Comparison of ENCODE assay signal across 9 cellular contexts in the genomic region with DNA sequence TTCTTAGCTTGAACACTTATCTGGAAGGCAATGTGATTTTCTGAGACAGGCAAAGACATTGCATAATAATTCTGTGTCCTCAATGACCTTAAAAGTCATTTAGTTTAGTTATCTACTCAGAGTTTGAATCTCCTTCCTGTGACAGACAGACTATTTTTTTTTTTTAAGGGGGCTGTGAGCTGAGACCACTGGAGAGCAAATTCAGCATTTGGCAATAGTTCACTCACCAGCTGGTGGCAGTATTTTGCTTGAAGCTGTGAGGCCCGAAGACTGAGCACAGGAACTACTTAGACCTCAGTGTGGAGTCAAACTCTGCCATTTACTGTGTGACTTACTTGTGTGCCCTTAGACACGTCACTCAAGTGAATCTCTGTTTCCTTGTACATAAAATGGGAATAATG. TPM values are rescaled to one million over a fixed set of nuclear protein-coding genes. Genes with fewer than 3 reads are reported as not detected.
DNase-seq lines count a peak whose midpoint lies in the region; ATAC-seq and TF ChIP-seq lines count a peak whose summit lies in the region.
"Had no signal": no experiment of that assay in that cellular context is flagged by ENCODE, and none has a peak within 500 bp of the region (broad histone marks: within the 10 kb centered on the region; RNA-seq: fewer than 3 reads in every experiment).

No MANE protein-coding gene starts in this region.

- no peak overlapping the region for H2AFZ ChIP-seq in SU-DHL-6 (ENCODE audit: low read depth, low read length, severe bottlenecking)

- peak; percentile 67 for ATAC-seq in GM18498 (IDR thresholded peaks at IDR 0.05; ENCODE audit: unreplicated experiment)
- no peak for ATAC-seq in stimulated activated naive CD8-positive, alpha-beta T cell treated with anti-CD3 and anti-CD28 coated beads, Interleukin-15, Interleukin-2, amounts not matched to agents 100 U/mL and 50 U/mL, for 24 hours
- no peak for ATAC-seq in GM18861 (IDR thresholded peaks at IDR 0.05; ENCODE audit: unreplicated experiment)
- ATAC-seq in HG03521 (IDR thresholded peaks at IDR 0.05; ENCODE audit: unreplicated experiment): no peak

- no peaks in the 10 kb centered on the region for H3F3A ChIP-seq in SU-DHL-6 (ENCODE audit: insufficient read depth)

- no peaks in the 10 kb centered on the region for H4K20me1 ChIP-seq in SU-DHL-6 (ENCODE audit: low read depth, low read length)

- DNase-seq in AG09309 (ENCODE audit: low read depth) (no peak), M059J (ENCODE audit: low read depth) (peak; percentile 52), germinal center (ENCODE audit: low spot score) (peak; percentile 28)
- DNase-seq in stimulated activated naive CD8-positive, alpha-beta T cell treated with anti-CD3 and anti-CD28 coated beads, Interleukin-15, Interleukin-2, amounts not matched to agents 100 U/mL and 50 U/mL, for 24 hours: peak; percentile 15

- no peaks in the 10 kb centered on the region for H3K9me3 ChIP-seq in SU-DHL-6 (ENCODE audit: insufficient read depth, low read length)
- H3K9me3 ChIP-seq: HAP-1 had no signal

- no peaks in the 10 kb centered on the region for H3K36me3 ChIP-seq in SU-DHL-6 (ENCODE audit: low read length)
- H3K36me3 ChIP-seq: HAP-1 had no signal

- H3K79me2 ChIP-seq in SU-DHL-6 (ENCODE audit: insufficient read depth, low read length): no peaks in the 10 kb centered on the region

- no peak overlapping the region for H3K4me2 ChIP-seq in SU-DHL-6 (ENCODE audit: low read depth, low read length, poor library complexity, severe bottlenecking)

- no peaks in the 10 kb centered on the region for H3K9me2 ChIP-seq in SU-DHL-6 (replicated peaks; ENCODE audit: insufficient read depth, low read length)

- TF ChIP-seq CTCF in AG09309 (IDR thresholded peaks at IDR 0.05; ENCODE audit: control insufficient read depth, insufficient read depth, low read depth, low read length, missing control alignments) (peak; percentile 45), SU-DHL-6 (IDR thresholded peaks at IDR 0.05; ENCODE audit: insufficient read depth, low read length, poor library complexity, severe bottlenecking) (peak; percentile 26)

- H3K27me3 ChIP-seq in SU-DHL-6 (ENCODE audit: low read length): no peaks in the 10 kb centered on the region

- no peak overlapping the region for H3K9ac ChIP-seq in SU-DHL-6 (ENCODE audit: low read length)

- H3K4me3 ChIP-seq in AG09309 (ENCODE audit: control insufficient read depth, low read depth, low read length): no peak overlapping the region
- H3K4me3 ChIP-seq in SU-DHL-6 (ENCODE audit: insufficient read depth, low read length, poor library complexity, severe bottlenecking): no peak overlapping the region
- H3K4me3 ChIP-seq: HAP-1 had no signal

- H3K27ac ChIP-seq in SU-DHL-6 (ENCODE audit: low read depth, low read length): no peak overlapping the region

RNA-seq across cellular contexts. Expression of a gene that starts 22.9 kb away (rescaled TPM):
- 38.3 and 53.6 TPM in 2 replicates for total RNA-seq in M059J (2014; rRNA removed; shearing (Covaris generic))

RNA-seq across cellular contexts. Expression of a gene that starts 28.4 kb away (rescaled TPM):
- total RNA-seq in M059J (2014; rRNA removed; shearing (Covaris generic)): 184 and 200 TPM in 2 replicates
